In genomic region chr6:35496851-35497570, GRCh38 we compare ENCODE assay signal across 8 cellular contexts. TPM values are rescaled to one million over a fixed set of nuclear protein-coding genes. Genes with fewer than 3 reads are reported as not detected.
DNase-seq lines count a peak whose midpoint lies in the region; ATAC-seq, FAIRE-seq and TF ChIP-seq lines count a peak whose summit lies in the region.

Gene TEAD3, minus strand, starts transcription at chr6:35497079.

- BruUV-seq in OCI-LY7 (replicated peaks; lab: Mats Ljungman, UMichigan): no TSS peak

- H3K9me2 ChIP-seq in OCI-LY7 (ENCODE audit: insufficient read depth, low read length): no peaks in the 10 kb centered on the region

- peak within 1 kb of the TSS; percentile 84 for H2AFZ ChIP-seq in OCI-LY7 (ENCODE audit: low read length)

- no peak for TF ChIP-seq CTCF in AG04450 (IDR thresholded peaks at IDR 0.05; ENCODE audit: low read depth, low read length)
- TF ChIP-seq CTCF in OCI-LY7 (conservative IDR thresholded peaks at IDR 0.05; ENCODE audit: low read length): peak; percentile 45; the same call in 1 of the 2 replicates
- no peak for TF ChIP-seq CTCF in neutrophil (IDR thresholded peaks at IDR 0.05)

- no peaks in the 10 kb centered on the region for H3K36me3 ChIP-seq in OCI-LY7 (ENCODE audit: insufficient read depth, low read length)
- H3K36me3 ChIP-seq in neutrophil: no peaks in the 10 kb centered on the region

- H4K20me1 ChIP-seq in OCI-LY7 (ENCODE audit: insufficient read depth, low read length): no peaks in the 10 kb centered on the region

- ATAC-seq in HG02571 (IDR thresholded peaks at IDR 0.05; ENCODE audit: unreplicated experiment): no peak

- no peak for FAIRE-seq in frontal cortex (lab: Jason Lieb, UNC)

- DNase-seq in AG04450 (ENCODE audit: low read depth, low spot score) (no peak), GM19240 (ENCODE audit: insufficient read length, low spot score) (peak; percentile 76), OCI-LY7 (ENCODE audit: low spot score) (peak; percentile 48), frontal cortex (ENCODE audit: low spot score in 2 of 2) (peak; percentile 76 to 88), NCI-H187 (lab: John Stamatoyannopoulos, UW) (no peak)
- peak; percentile 40 for DNase-seq in activated effector memory CD4-positive, alpha-beta T cell treated with Interleukin-2 at 50 U/mL for 16 hours

- H3K9me3 ChIP-seq in AG04450 (ENCODE audit: control insufficient read depth, insufficient read depth, low read length): no peaks in the 10 kb centered on the region; the same call in 1 of the 2 replicates
- H3K9me3 ChIP-seq in OCI-LY7 (ENCODE audit: low read length): no peaks in the 10 kb centered on the region
- no peaks in the 10 kb centered on the region for H3K9me3 ChIP-seq in neutrophil

- H3K79me2 ChIP-seq in OCI-LY7 (ENCODE audit: insufficient read depth, low read depth, low read length): no peaks in the 10 kb centered on the region

- POLR2A ChIA-PET in AG04450 (lab: Yijun Ruan, JAX) (interaction anchor here (0.7 to 2.8 kb wide), 8 partner anchors 9 to 231 kb away, joined by 3 to 21 read pairs (median 4); no protein-coding TSS in a partner anchor), OCI-LY7 (lab: Charles Lee) (no interaction called here)

- intact Hi-C loops in OCI-LY7 (cut with micrococcal nuclease; ENCODE audit: unreplicated experiment): no loop called here

- peaks cover 14% of the 10 kb centered on the region for H3K4me1 ChIP-seq in OCI-LY7 (ENCODE audit: insufficient read depth, low read length, poor library complexity, severe bottlenecking)
- peaks cover 37 to 42% of the 10 kb centered on the region in 2 experiments for H3K4me1 ChIP-seq in neutrophil (ENCODE audit: control insufficient read depth in 1 of 2, insufficient read depth in 1 of 2, low read depth in 1 of 2, low read length in 1 of 2)

- H3K4me3 ChIP-seq in AG04450 (ENCODE audit: low read depth, low read length) (peak within 1 kb of the TSS; percentile 78), OCI-LY7 (ENCODE audit: low read depth, low read length, poor library complexity, severe bottlenecking) (peak within 1 kb of the TSS; percentile 71), neutrophil (ENCODE audit: low read depth in 1 of 2, low read length in 1 of 2) (peak within 1 kb of the TSS; percentile 73 to 78)

- H3K4me2 ChIP-seq in OCI-LY7 (ENCODE audit: low read length): peak within 1 kb of the TSS; percentile 89

- CTCF ChIA-PET in AG04450 (lab: Charles Lee): interaction anchor here (0.7 to 1.7 kb wide), 3 partner anchors 25 to 36 kb away, joined by 6 to 10 read pairs (median 6); partner anchors contain the start of gene RPL10A
- CTCF ChIA-PET in OCI-LY7 (lab: Charles Lee; ENCODE audit: unreplicated experiment): no interaction called here

- H3K27ac ChIP-seq in AG04450 (ENCODE audit: low read depth, low read length): peak within 1 kb of the TSS; percentile 88
- no peak within 1 kb of the TSS for H3K27ac ChIP-seq in OCI-LY7 (ENCODE audit: low read depth, low read length, poor library complexity, severe bottlenecking)
- H3K27ac ChIP-seq in neutrophil: no peak within 1 kb of the TSS

- H3K27me3 ChIP-seq in AG04450 (ENCODE audit: control insufficient read depth, insufficient read depth, low read length) (no peaks in the 10 kb centered on the region), neutrophil (peaks cover 100% of the 10 kb centered on the region)

RNA-seq across cellular contexts. Expression of gene TEAD3, which starts in this region (rescaled TPM):
- 16.6 and 22.8 TPM in 2 replicates for polyA plus RNA-seq in AG04450 (2011; rRNA removed)
- polyA minus RNA-seq in AG04450 (2011; rRNA and poly(A)+ RNA removed): 11.8 and 14.9 TPM in 2 replicates
- not detected in 2 replicates for total RNA-seq in OCI-LY7 (2014; rRNA removed; shearing (Covaris generic))
- total RNA-seq in OCI-LY7 (2022) (not detected in 2 replicates), frontal cortex (0.41 TPM)

Comparison
In these comparisons a context has a peak if more than half of its experiments do, and no peak if none do; other contexts are left out.
1. Peak in DNase-seq, H3K4me3 ChIP-seq and H3K4me2 ChIP-seq in OCI-LY7; RNA of the gene not detected or under 1 TPM.
2. Peak in DNase-seq in frontal cortex; RNA of the gene not detected or under 1 TPM.
3. DNase-seq: peak in GM19240 (single experiment) and activated effector memory CD4-positive, alpha-beta T cell treated with Interleukin-2 at 50 U/mL for 16 hours (single experiment); none in AG04450 (single experiment) and NCI-H187 (0 of 2).
4. Peak in every context shown above with its lines, with median percentiles within 50 percentile points of each other: H3K4me3 ChIP-seq.